In genomic region chr13:101942535-101943157, GRCh38 we compare ENCODE assay signal across 1 cellular context.
TF ChIP-seq lines count a peak whose summit lies in the region.

No MANE protein-coding gene starts in this region.

TF ChIP-seq in GM12878, 131 proteins besides CTCF, POLR2A, EP300 and RAD21:
- no peak for TF ChIP-seq CEBPZ (IDR thresholded peaks at IDR 0.05; ENCODE audit: low read depth, low read length)
- TF ChIP-seq MLLT1 (IDR thresholded peaks at IDR 0.05): no peak
- no peak for TF ChIP-seq ZSCAN29 (IDR thresholded peaks at IDR 0.05)
- TF ChIP-seq IKZF2 (IDR thresholded peaks at IDR 0.05): no peak
- TF ChIP-seq BHLHE40 (IDR thresholded peaks at IDR 0.05; ENCODE audit: borderline replicate concordance in 1 of 2, low read depth in 2 of 2, low read length in 1 of 2): no peak
- no peak for TF ChIP-seq TARDBP (IDR thresholded peaks at IDR 0.05; ENCODE audit: borderline replicate concordance)
- no peak for TF ChIP-seq ZNF592 (IDR thresholded peaks at IDR 0.05)
- TF ChIP-seq TCF7 (IDR thresholded peaks at IDR 0.05; ENCODE audit: borderline replicate concordance): no peak
- no peak for TF ChIP-seq SMC3 (IDR thresholded peaks at IDR 0.05; ENCODE audit: borderline replicate concordance, low read length)
- no peak for TF ChIP-seq CREM (IDR thresholded peaks at IDR 0.05; ENCODE audit: low read depth)
- TF ChIP-seq SUPT20H (IDR thresholded peaks at IDR 0.05; ENCODE audit: borderline replicate concordance, control insufficient read depth, low read depth, low read length): no peak
- TF ChIP-seq CBX3 (IDR thresholded peaks at IDR 0.05; ENCODE audit: borderline replicate concordance, low read depth): no peak
- TF ChIP-seq IRF5 (IDR thresholded peaks at IDR 0.05; ENCODE audit: borderline replicate concordance): no peak
- no peak for TF ChIP-seq SREBF1 (IDR thresholded peaks at IDR 0.05; ENCODE audit: low read length)
- no peak for TF ChIP-seq BMI1 (IDR thresholded peaks at IDR 0.05; ENCODE audit: borderline replicate concordance)
- no peak for TF ChIP-seq ZNF622 (IDR thresholded peaks at IDR 0.05)
